Comparison of ENCODE assay signal across 24 cellular contexts in the genomic region with DNA sequence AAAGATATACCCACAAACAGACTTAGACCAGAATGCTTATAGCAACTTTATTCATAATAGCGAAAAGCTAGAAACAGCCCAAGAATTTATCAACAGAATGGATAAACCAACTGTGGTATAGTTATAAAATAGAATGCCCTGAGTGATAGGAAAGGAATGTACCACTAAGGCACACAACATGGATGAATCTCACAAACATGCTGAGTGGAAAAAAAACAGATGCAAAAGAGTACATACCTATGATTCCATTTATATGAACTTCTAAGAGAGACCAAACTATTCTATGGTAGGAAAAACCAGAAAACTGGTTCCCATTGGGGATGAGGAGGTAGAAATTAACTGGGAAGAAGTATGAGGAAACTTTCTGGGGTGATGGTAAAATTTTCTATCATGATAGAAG. TPM values are rescaled to one million over a fixed set of nuclear protein-coding genes. Genes with fewer than 3 reads are reported as not detected.
DNase-seq lines count a peak whose midpoint lies in the region; ATAC-seq and TF ChIP-seq lines count a peak whose summit lies in the region.
"Had no signal": no experiment of that assay in that cellular context is flagged by ENCODE, and none has a peak within 500 bp of the region (broad histone marks: within the 10 kb centered on the region; RNA-seq: fewer than 3 reads in every experiment).

No MANE protein-coding gene starts in this region.

- H3K4me2 ChIP-seq in SK-N-SH (no peak overlapping the region), fibroblast of lung (ENCODE audit: extremely low read depth, insufficient read depth, low read length) (no peak overlapping the region), GM23338 (no peak overlapping the region)
- H3K4me2 ChIP-seq: BLaER1 treated with 17β-estradiol and CSF1 and Interleukin-3, amounts not matched to agents 10 nM and 100 nM; neural progenitor cell had no signal

- ATAC-seq in GM23338: no peak
- ATAC-seq: activated naive CD4-positive, alpha-beta T cell treated with anti-CD3 and anti-CD28 coated beads, Interleukin-2, amount 50 U/mL, for 72 hours; heart left ventricle; right cardiac atrium had no signal

- H2AFZ ChIP-seq in SK-N-SH (ENCODE audit: low read depth) (no peak overlapping the region), fibroblast of lung (ENCODE audit: low read length) (no peak overlapping the region), GM23338 (no peak overlapping the region)
- H2AFZ ChIP-seq: neural progenitor cell had no signal

- no peaks in the 10 kb centered on the region for H3K27me3 ChIP-seq in SK-N-SH (ENCODE audit: insufficient read depth)
- H3K27me3 ChIP-seq in fibroblast of lung (ENCODE audit: control insufficient read depth, insufficient read depth, low read length): no peaks in the 10 kb centered on the region
- no peaks in the 10 kb centered on the region for H3K27me3 ChIP-seq in left ventricle myocardium inferior (ENCODE audit: low read depth)
- H3K27me3 ChIP-seq in GM23338 (ENCODE audit: insufficient read depth): no peaks in the 10 kb centered on the region
- H3K27me3 ChIP-seq: BLaER1 treated with 17β-estradiol and CSF1 and Interleukin-3, amounts not matched to agents 10 nM and 100 nM; heart left ventricle; neural progenitor cell had no signal

- intact Hi-C loops in left ventricle myocardium inferior (cut with micrococcal nuclease): no loop called here

- H3K4me1 ChIP-seq in SK-N-SH (ENCODE audit: control insufficient read depth in 1 of 2, insufficient read depth in 2 of 2, low read depth in 1 of 2, low read length in 1 of 2) (no peaks in the 10 kb centered on the region), fibroblast of lung (ENCODE audit: control insufficient read depth, extremely low read depth, insufficient read depth, low read length) (no peaks in the 10 kb centered on the region), left ventricle myocardium inferior (peaks cover 16% of the 10 kb centered on the region), GM23338 (ENCODE audit: insufficient read depth) (no peaks in the 10 kb centered on the region)
- H3K4me1 ChIP-seq: neural progenitor cell had no signal

- no peak overlapping the region for H3K4me3 Mint-ChIP-seq in osteocyte (ENCODE audit: unreplicated experiment)
- no peak overlapping the region for H3K4me3 Mint-ChIP-seq in GM23338
- H3K4me3 Mint-ChIP-seq: activated CD4-positive, alpha-beta memory T cell treated with anti-CD3 and anti-CD28 coated beads for 36 hours; activated T-cell treated with anti-CD3 and anti-CD28 coated beads, Interleukin-2, amount 50 U/mL, for 24 hours; IgD-negative memory B cell; neural progenitor cell had no signal

- no peak for TF ChIP-seq RAD21 in SK-N-SH (IDR thresholded peaks at IDR 0.05; ENCODE audit: low read length)

- H3K27ac ChIP-seq in SK-N-SH (ENCODE audit: low read depth in 2 of 2, low read length in 1 of 2) (peak overlapping the region in 1 of 2 experiments; percentile 24; a peak in 2 of 4 replicates), fibroblast of lung (ENCODE audit: insufficient read depth, low read length) (no peak overlapping the region), left ventricle myocardium inferior (replicated peaks) (no peak overlapping the region), GM23338 (ENCODE audit: low read depth) (no peak overlapping the region)
- H3K27ac ChIP-seq: BLaER1 treated with 17β-estradiol and CSF1 and Interleukin-3, amounts not matched to agents 10 nM and 100 nM; heart left ventricle; neural progenitor cell; thoracic aorta had no signal

- H3F3A ChIP-seq in SK-N-SH (replicated peaks; ENCODE audit: insufficient read depth) (peaks cover 14% of the 10 kb centered on the region), GM23338 (replicated peaks; ENCODE audit: low read depth) (no peaks in the 10 kb centered on the region)

- H3K79me2 ChIP-seq in SK-N-SH (ENCODE audit: insufficient read depth) (no peaks in the 10 kb centered on the region), fibroblast of lung (ENCODE audit: control insufficient read depth, insufficient read depth, low read length) (no peaks in the 10 kb centered on the region), GM23338 (replicated peaks; ENCODE audit: insufficient read depth) (no peaks in the 10 kb centered on the region)

- CTCF ChIA-PET in SK-N-SH (lab: Yijun Ruan, JAX): no interaction called here

- peaks cover 60% of the 10 kb centered on the region for H3K36me3 Mint-ChIP-seq in osteocyte (ENCODE audit: unreplicated experiment)
- peaks cover 25% of the 10 kb centered on the region for H3K36me3 Mint-ChIP-seq in GM23338 (ENCODE audit: low read depth)

- H3K27me3 Mint-ChIP-seq in osteocyte (ENCODE audit: unreplicated experiment) (no peaks in the 10 kb centered on the region), GM23338 (ENCODE audit: insufficient read depth, low read depth, poor library complexity) (no peaks in the 10 kb centered on the region)
- H3K27me3 Mint-ChIP-seq: activated CD4-positive, alpha-beta memory T cell treated with anti-CD3 and anti-CD28 coated beads for 36 hours; activated T-cell treated with anti-CD3 and anti-CD28 coated beads, Interleukin-2, amount 50 U/mL, for 24 hours; IgD-negative memory B cell had no signal

- TF ChIP-seq CTCF in SK-N-SH (IDR thresholded peaks at IDR 0.05) (no peak), fibroblast of lung (conservative IDR thresholded peaks at IDR 0.05 in 1 of 2, IDR thresholded peaks at IDR 0.05 in 1 of 2; ENCODE audit: low read depth in 1 of 2, low read length in 2 of 2) (no peak), osteocyte (IDR thresholded peaks at IDR 0.05) (no peak), left ventricle myocardium inferior (IDR thresholded peaks at IDR 0.05; ENCODE audit: borderline replicate concordance) (no peak), GM23338 (conservative IDR thresholded peaks at IDR 0.05; ENCODE audit: low read depth in 2 of 2) (no peak)

- WGBS in SK-N-SH (ENCODE audit: low lambda C conversion rate): 97% methylated on average over 1 of the region's 1 CpG

- H3K27ac Mint-ChIP-seq in osteocyte (ENCODE audit: unreplicated experiment): peak overlapping the region; percentile 3
- H3K27ac Mint-ChIP-seq in GM23338: no peak overlapping the region
- H3K27ac Mint-ChIP-seq: activated CD4-positive, alpha-beta memory T cell treated with anti-CD3 and anti-CD28 coated beads for 36 hours; activated naive CD4-positive, alpha-beta T cell treated with anti-CD3 and anti-CD28 coated beads, Interleukin-2, amount 50 U/mL, for 72 hours; activated T-cell treated with anti-CD3 and anti-CD28 coated beads, Interleukin-2, amount 50 U/mL, for 24 hours; IgD-negative memory B cell; neural progenitor cell had no signal

- H3K9me3 Mint-ChIP-seq in osteocyte (ENCODE audit: unreplicated experiment) (no peaks in the 10 kb centered on the region), GM23338 (no peaks in the 10 kb centered on the region)
- H3K9me3 Mint-ChIP-seq: activated CD4-positive, alpha-beta memory T cell treated with anti-CD3 and anti-CD28 coated beads for 36 hours; activated naive CD4-positive, alpha-beta T cell treated with anti-CD3 and anti-CD28 coated beads, Interleukin-2, amount 50 U/mL, for 72 hours; activated T-cell treated with anti-CD3 and anti-CD28 coated beads, Interleukin-2, amount 50 U/mL, for 24 hours; IgD-negative memory B cell; neural progenitor cell had no signal

- H3K9me3 ChIP-seq in SK-N-SH (no peaks in the 10 kb centered on the region), fibroblast of lung (ENCODE audit: control insufficient read depth, insufficient read depth, low read depth, low read length) (no peaks in the 10 kb centered on the region), left ventricle myocardium inferior (replicated peaks) (no peaks in the 10 kb centered on the region)
- H3K9me3 ChIP-seq: BLaER1 treated with 17β-estradiol and CSF1 and Interleukin-3, amounts not matched to agents 10 nM and 100 nM; heart left ventricle; thoracic aorta had no signal

- DNase-seq in EH (ENCODE audit: low read depth): peak; percentile 91
- no peak for DNase-seq in SK-N-SH
- DNase-seq in fibroblast of lung (ENCODE audit: low read depth in 2 of 2): peak; percentile 50 to 89
- DNase-seq in osteocyte (ENCODE audit: extremely low spot score, unreplicated experiment): no peak
- no peak for DNase-seq in left ventricle myocardium inferior
- DNase-seq in GM23338 (ENCODE audit: low spot score): no peak
- DNase-seq in RPMI8226: no peak
- no peak for DNase-seq in putamen (ENCODE audit: low spot score)
- DNase-seq: activated CD4-positive, alpha-beta memory T cell treated with anti-CD3 and anti-CD28 coated beads for 36 hours; activated T-cell treated with anti-CD3 and anti-CD28 coated beads, Interleukin-2, amount 50 U/mL, for 24 hours; central memory CD4-positive, alpha-beta T cell; DMS 273 treated with DMSO at 0.1 percent for 48 hours; heart left ventricle; MV-4-11; NCI-H2029 treated with DMSO at 0.1 percent for 48 hours; NCI-H524 treated with DMSO at 0.1 percent for 48 hours; right cardiac atrium; stimulated activated CD4-positive, alpha-beta T cell treated with anti-CD3 and anti-CD28 coated beads, Interleukin-2, amount 100 ng/mL, for 48 hours; stimulated activated CD8-positive, alpha-beta memory T cell treated with anti-CD3 and anti-CD28 coated beads, Interleukin-4, amount 100 ng/mL, for 48 hours had no signal

- no peak for TF ChIP-seq EP300 in SK-N-SH (IDR thresholded peaks at IDR 0.05; ENCODE audit: borderline replicate concordance in 1 of 2, low read depth in 1 of 2, low read length in 1 of 2)

- H3K4me3 ChIP-seq in SK-N-SH (ENCODE audit: low read depth in 2 of 2, low read length in 1 of 2) (no peak overlapping the region), fibroblast of lung (replicated peaks in 1 of 4; ENCODE audit: control extremely low read depth in 1 of 4, insufficient read depth in 1 of 4, low read depth in 3 of 4, low read length in 4 of 4) (no peak overlapping the region), left ventricle myocardium inferior (no peak overlapping the region), GM23338 (no peak overlapping the region)
- H3K4me3 ChIP-seq: BLaER1 treated with 17β-estradiol and CSF1 and Interleukin-3, amounts not matched to agents 10 nM and 100 nM; heart left ventricle; neural progenitor cell; thoracic aorta had no signal

- POLR2A ChIA-PET in SK-N-SH (lab: Yijun Ruan, JAX): no interaction called here

- peaks cover 76 to 84% of the 10 kb centered on the region in 2 experiments for H3K36me3 ChIP-seq in SK-N-SH (replicated peaks in 1 of 2; ENCODE audit: control insufficient read depth in 1 of 2, insufficient read depth in 2 of 2, low read length in 1 of 2)
- peaks cover 7% of the 10 kb centered on the region for H3K36me3 ChIP-seq in fibroblast of lung (ENCODE audit: control insufficient read depth, insufficient read depth, low read length)
- peaks cover 99% of the 10 kb centered on the region for H3K36me3 ChIP-seq in left ventricle myocardium inferior
- H3K36me3 ChIP-seq in GM23338 (ENCODE audit: insufficient read depth): peaks cover 3% of the 10 kb centered on the region; the same call in 1 of the 2 replicates

- no peaks in the 10 kb centered on the region for H3K9me2 ChIP-seq in SK-N-SH
- H3K9me2 ChIP-seq in GM23338 (ENCODE audit: insufficient read depth): no peaks in the 10 kb centered on the region

- H4K20me1 ChIP-seq in SK-N-SH (ENCODE audit: insufficient read depth): no peaks in the 10 kb centered on the region
- H4K20me1 ChIP-seq in fibroblast of lung (ENCODE audit: control insufficient read depth, extremely low read depth, insufficient read depth, low read length): no peaks in the 10 kb centered on the region
- peaks cover 4% of the 10 kb centered on the region; the same call in 1 of the 2 replicates for H4K20me1 ChIP-seq in GM23338 (replicated peaks; ENCODE audit: insufficient read depth)
- H4K20me1 ChIP-seq: BLaER1 treated with 17β-estradiol and CSF1 and Interleukin-3, amounts not matched to agents 10 nM and 100 nM had no signal

- H3K9ac ChIP-seq in SK-N-SH (no peak overlapping the region), fibroblast of lung (ENCODE audit: insufficient read depth, low read length) (no peak overlapping the region)
- H3K9ac ChIP-seq: BLaER1 treated with 17β-estradiol and CSF1 and Interleukin-3, amounts not matched to agents 10 nM and 100 nM; neural progenitor cell had no signal

- peaks cover 16% of the 10 kb centered on the region for H3K4me1 Mint-ChIP-seq in osteocyte (ENCODE audit: unreplicated experiment)
- H3K4me1 Mint-ChIP-seq in GM23338: no peaks in the 10 kb centered on the region
- H3K4me1 Mint-ChIP-seq: IgD-negative memory B cell, neural progenitor cell had no signal

RNA-seq across cellular contexts. Expression of gene GRIK4, which starts 40.4 kb away (rescaled TPM):
- polyA plus RNA-seq in SK-N-SH (2012; rRNA removed): 0.02 and 0.03 TPM in 2 replicates
- polyA plus RNA-seq in SK-N-SH (2012; cell fraction: cytosol; rRNA removed): 0.01 and 0.04 TPM in 2 replicates
- polyA plus RNA-seq in SK-N-SH (2012; cell fraction: nucleus; rRNA removed): 0.04 TPM in 2 replicates
- 0.17 and 0.77 TPM in 2 replicates for total RNA-seq in fibroblast of lung
- 0.33 and 1.5 TPM in 2 replicates for polyA plus RNA-seq in fibroblast of lung
- polyA plus RNA-seq in fibroblast of lung (2012): 0.48 and 1.6 TPM in 2 replicates
- polyA minus RNA-seq in fibroblast of lung (ENCODE audit: low replicate concordance): 0.82 and 2.8 TPM in 2 replicates
- total RNA-seq in osteocyte: 0.11 TPM in 1 of 2 replicates, not detected in the other
- 0.16 TPM for total RNA-seq in left ventricle myocardium inferior
- 1.4 and 2.2 TPM in 2 replicates for total RNA-seq in GM23338 (2014; rRNA removed; shearing (Covaris generic))
- polyA plus RNA-seq in GM23338 (2016; fragmentation: Nextera tagmentation; extraction: Ambion mirVana): 0.63 and 1.1 TPM in 2 replicates
- total RNA-seq: activated CD4-positive, alpha-beta memory T cell treated with anti-CD3 and anti-CD28 coated beads for 36 hours; activated naive CD4-positive, alpha-beta T cell treated with anti-CD3 and anti-CD28 coated beads, Interleukin-2, amount 50 U/mL, for 72 hours; thoracic aorta had no signal
- polyA plus RNA-seq: IgD-negative memory B cell had no signal

Comparison
In these comparisons a context has a peak if more than half of its experiments do, and no peak if none do; other contexts are left out.
1. DNase-seq: peak in EH (single experiment) and fibroblast of lung (2 of 2); none in SK-N-SH (single experiment), osteocyte (single experiment), left ventricle myocardium inferior (single experiment), GM23338 (single experiment), RPMI8226 (single experiment) and putamen (single experiment).